1 cellular context compared by ENCODE assay signal in the genomic region with DNA sequence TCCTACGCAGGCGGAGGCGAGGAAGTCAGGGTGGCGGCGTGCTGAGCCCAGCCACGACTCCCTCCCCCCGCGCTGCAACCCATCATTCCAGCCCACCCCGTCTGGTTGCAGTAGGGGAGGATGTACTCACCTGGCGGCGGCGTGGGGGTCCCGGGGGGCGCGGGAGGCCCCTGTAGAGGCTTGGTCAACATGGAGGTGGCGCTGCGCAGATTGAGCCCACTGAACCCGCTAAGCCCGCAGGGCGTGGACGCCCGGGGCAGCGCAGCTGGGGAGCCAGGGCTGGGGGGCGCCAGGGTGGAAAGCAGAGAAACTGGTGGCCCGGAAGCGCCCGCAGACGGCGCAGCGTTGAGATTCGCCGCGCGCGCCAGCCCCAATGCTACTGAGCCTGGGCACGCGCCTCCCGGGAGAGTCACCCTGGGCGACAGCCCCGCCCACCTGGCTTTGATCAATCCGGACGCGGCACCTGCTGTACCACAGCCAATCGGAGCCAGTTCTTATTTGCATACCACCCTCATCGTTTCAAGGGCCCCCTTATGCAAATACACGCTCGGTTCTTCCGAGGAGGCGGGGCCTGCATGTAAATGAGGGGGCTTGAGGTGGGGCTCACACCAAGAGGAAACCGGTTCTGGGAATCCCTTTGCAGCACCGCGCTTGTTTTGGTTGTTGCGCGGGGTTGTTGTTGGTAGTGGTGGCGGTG.
A peak's percentile ranks its signal among the peaks of the same experiment; 100 is the strongest.
TF ChIP-seq lines count a peak whose summit lies in the region.

A gene (minus strand): TSS at position 381 of the 697 bp plus-strand sequence. CDS start 190 bp downstream, at position 191.

TF ChIP-seq in HepG2, 621 proteins besides CTCF, POLR2A, EP300 and RAD21 (continued from another document and continues in another):
- TF ChIP-seq, protein P1, sequence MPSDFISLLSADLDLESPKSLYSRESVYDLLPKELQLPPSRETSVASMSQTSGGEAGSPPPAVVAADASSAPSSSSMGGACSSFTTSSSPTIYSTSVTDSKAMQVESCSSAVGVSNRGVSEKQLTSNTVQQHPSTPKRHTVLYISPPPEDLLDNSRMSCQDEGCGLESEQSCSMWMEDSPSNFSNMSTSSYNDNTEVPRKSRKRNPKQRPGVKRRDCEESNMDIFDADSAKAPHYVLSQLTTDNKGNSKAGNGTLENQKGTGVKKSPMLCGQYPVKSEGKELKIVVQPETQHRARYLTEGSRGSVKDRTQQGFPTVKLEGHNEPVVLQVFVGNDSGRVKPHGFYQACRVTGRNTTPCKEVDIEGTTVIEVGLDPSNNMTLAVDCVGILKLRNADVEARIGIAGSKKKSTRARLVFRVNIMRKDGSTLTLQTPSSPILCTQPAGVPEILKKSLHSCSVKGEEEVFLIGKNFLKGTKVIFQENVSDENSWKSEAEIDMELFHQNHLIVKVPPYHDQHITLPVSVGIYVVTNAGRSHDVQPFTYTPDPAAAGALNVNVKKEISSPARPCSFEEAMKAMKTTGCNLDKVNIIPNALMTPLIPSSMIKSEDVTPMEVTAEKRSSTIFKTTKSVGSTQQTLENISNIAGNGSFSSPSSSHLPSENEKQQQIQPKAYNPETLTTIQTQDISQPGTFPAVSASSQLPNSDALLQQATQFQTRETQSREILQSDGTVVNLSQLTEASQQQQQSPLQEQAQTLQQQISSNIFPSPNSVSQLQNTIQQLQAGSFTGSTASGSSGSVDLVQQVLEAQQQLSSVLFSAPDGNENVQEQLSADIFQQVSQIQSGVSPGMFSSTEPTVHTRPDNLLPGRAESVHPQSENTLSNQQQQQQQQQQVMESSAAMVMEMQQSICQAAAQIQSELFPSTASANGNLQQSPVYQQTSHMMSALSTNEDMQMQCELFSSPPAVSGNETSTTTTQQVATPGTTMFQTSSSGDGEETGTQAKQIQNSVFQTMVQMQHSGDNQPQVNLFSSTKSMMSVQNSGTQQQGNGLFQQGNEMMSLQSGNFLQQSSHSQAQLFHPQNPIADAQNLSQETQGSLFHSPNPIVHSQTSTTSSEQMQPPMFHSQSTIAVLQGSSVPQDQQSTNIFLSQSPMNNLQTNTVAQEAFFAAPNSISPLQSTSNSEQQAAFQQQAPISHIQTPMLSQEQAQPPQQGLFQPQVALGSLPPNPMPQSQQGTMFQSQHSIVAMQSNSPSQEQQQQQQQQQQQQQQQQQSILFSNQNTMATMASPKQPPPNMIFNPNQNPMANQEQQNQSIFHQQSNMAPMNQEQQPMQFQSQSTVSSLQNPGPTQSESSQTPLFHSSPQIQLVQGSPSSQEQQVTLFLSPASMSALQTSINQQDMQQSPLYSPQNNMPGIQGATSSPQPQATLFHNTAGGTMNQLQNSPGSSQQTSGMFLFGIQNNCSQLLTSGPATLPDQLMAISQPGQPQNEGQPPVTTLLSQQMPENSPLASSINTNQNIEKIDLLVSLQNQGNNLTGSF (CRISPR knock-in tag; IDR thresholded peaks at IDR 0.05): no peak
- TF ChIP-seq MED8 (CRISPR knock-in tag; IDR thresholded peaks at IDR 0.05; ENCODE audit: insufficient replicate concordance) (no peak), ZNF552 (CRISPR knock-in tag; IDR thresholded peaks at IDR 0.05; ENCODE audit: borderline replicate concordance) (no peak), NFRKB (IDR thresholded peaks at IDR 0.05) (no peak), ZNF432 (CRISPR knock-in tag; IDR thresholded peaks at IDR 0.05; ENCODE audit: borderline replicate concordance) (no peak), CREM (IDR thresholded peaks at IDR 0.05) (peak; percentile 25; the same call in 1 of the 2 replicates), CREM (CRISPR knock-in tag; IDR thresholded peaks at IDR 0.05) (no peak), GATAD2A (CRISPR knock-in tag; IDR thresholded peaks at IDR 0.05) (no peak), ZNF530 (CRISPR knock-in tag; IDR thresholded peaks at IDR 0.05; ENCODE audit: low read depth) (no peak), SP1 (IDR thresholded peaks at IDR 0.05) (no peak), SP1 (CRISPR knock-in tag; IDR thresholded peaks at IDR 0.05) (peak; percentile 65), ZNF205 (CRISPR knock-in tag; IDR thresholded peaks at IDR 0.05) (no peak), BHLHE40 (IDR thresholded peaks at IDR 0.05; ENCODE audit: low read length) (peak; percentile 61), HDAC6 (IDR thresholded peaks at IDR 0.05; ENCODE audit: low read depth, low read length) (no peak), MAF1 (CRISPR knock-in tag; IDR thresholded peaks at IDR 0.05; ENCODE audit: borderline replicate concordance) (no peak), ZNF558 (CRISPR knock-in tag; IDR thresholded peaks at IDR 0.05; ENCODE audit: borderline replicate concordance) (peak; percentile 37; the same call in 1 of the 2 replicates), NFKBIZ (CRISPR knock-in tag; IDR thresholded peaks at IDR 0.05) (no peak; the same call in 1 of the 2 replicates), ZNF224 (CRISPR knock-in tag; IDR thresholded peaks at IDR 0.05) (no peak), SNRNP70 (IDR thresholded peaks at IDR 0.05; ENCODE audit: low read depth, low read length) (no peak), CCAR2 (optimal IDR thresholded peaks at IDR 0.05; ENCODE audit: low read depth, low read length) (no peak), MAZ (IDR thresholded peaks at IDR 0.05; ENCODE audit: borderline replicate concordance, low read depth, low read length) (no peak; the same call in 1 of the 2 replicates), MAZ (CRISPR knock-in tag; IDR thresholded peaks at IDR 0.05; ENCODE audit: low read depth) (no peak)
- TF ChIP-seq, protein P2, sequence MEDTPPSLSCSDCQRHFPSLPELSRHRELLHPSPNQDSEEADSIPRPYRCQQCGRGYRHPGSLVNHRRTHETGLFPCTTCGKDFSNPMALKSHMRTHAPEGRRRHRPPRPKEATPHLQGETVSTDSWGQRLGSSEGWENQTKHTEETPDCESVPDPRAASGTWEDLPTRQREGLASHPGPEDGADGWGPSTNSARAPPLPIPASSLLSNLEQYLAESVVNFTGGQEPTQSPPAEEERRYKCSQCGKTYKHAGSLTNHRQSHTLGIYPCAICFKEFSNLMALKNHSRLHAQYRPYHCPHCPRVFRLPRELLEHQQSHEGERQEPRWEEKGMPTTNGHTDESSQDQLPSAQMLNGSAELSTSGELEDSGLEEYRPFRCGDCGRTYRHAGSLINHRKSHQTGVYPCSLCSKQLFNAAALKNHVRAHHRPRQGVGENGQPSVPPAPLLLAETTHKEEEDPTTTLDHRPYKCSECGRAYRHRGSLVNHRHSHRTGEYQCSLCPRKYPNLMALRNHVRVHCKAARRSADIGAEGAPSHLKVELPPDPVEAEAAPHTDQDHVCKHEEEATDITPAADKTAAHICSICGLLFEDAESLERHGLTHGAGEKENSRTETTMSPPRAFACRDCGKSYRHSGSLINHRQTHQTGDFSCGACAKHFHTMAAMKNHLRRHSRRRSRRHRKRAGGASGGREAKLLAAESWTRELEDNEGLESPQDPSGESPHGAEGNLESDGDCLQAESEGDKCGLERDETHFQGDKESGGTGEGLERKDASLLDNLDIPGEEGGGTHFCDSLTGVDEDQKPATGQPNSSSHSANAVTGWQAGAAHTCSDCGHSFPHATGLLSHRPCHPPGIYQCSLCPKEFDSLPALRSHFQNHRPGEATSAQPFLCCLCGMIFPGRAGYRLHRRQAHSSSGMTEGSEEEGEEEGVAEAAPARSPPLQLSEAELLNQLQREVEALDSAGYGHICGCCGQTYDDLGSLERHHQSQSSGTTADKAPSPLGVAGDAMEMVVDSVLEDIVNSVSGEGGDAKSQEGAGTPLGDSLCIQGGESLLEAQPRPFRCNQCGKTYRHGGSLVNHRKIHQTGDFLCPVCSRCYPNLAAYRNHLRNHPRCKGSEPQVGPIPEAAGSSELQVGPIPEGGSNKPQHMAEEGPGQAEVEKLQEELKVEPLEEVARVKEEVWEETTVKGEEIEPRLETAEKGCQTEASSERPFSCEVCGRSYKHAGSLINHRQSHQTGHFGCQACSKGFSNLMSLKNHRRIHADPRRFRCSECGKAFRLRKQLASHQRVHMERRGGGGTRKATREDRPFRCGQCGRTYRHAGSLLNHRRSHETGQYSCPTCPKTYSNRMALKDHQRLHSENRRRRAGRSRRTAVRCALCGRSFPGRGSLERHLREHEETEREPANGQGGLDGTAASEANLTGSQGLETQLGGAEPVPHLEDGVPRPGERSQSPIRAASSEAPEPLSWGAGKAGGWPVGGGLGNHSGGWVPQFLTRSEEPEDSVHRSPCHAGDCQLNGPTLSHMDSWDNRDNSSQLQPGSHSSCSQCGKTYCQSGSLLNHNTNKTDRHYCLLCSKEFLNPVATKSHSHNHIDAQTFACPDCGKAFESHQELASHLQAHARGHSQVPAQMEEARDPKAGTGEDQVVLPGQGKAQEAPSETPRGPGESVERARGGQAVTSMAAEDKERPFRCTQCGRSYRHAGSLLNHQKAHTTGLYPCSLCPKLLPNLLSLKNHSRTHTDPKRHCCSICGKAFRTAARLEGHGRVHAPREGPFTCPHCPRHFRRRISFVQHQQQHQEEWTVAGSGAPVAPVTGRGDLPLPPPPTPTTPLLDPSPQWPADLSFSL (CRISPR knock-in tag; IDR thresholded peaks at IDR 0.05): no peak
- TF ChIP-seq, protein P3, sequence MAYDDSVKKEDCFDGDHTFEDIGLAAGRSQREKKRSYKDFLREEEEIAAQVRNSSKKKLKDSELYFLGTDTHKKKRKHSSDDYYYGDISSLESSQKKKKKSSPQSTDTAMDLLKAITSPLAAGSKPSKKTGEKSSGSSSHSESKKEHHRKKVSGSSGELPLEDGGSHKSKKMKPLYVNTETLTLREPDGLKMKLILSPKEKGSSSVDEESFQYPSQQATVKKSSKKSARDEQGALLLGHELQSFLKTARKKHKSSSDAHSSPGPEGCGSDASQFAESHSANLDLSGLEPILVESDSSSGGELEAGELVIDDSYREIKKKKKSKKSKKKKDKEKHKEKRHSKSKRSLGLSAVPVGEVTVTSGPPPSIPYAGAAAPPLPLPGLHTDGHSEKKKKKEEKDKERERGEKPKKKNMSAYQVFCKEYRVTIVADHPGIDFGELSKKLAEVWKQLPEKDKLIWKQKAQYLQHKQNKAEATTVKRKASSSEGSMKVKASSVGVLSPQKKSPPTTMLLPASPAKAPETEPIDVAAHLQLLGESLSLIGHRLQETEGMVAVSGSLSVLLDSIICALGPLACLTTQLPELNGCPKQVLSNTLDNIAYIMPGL (CRISPR knock-in tag; IDR thresholded peaks at IDR 0.05; ENCODE audit: borderline replicate concordance in 1 of 2, low read depth in 1 of 2): 0 out of 4 replicates have a peak, but pooled peaks of 1 of the 2 experiments have one; percentile 29
- TF ChIP-seq, protein P4, sequence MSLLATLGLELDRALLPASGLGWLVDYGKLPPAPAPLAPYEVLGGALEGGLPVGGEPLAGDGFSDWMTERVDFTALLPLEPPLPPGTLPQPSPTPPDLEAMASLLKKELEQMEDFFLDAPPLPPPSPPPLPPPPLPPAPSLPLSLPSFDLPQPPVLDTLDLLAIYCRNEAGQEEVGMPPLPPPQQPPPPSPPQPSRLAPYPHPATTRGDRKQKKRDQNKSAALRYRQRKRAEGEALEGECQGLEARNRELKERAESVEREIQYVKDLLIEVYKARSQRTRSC (CRISPR knock-in tag; IDR thresholded peaks at IDR 0.05; ENCODE audit: low read depth): no peak
- TF ChIP-seq, protein P5, sequence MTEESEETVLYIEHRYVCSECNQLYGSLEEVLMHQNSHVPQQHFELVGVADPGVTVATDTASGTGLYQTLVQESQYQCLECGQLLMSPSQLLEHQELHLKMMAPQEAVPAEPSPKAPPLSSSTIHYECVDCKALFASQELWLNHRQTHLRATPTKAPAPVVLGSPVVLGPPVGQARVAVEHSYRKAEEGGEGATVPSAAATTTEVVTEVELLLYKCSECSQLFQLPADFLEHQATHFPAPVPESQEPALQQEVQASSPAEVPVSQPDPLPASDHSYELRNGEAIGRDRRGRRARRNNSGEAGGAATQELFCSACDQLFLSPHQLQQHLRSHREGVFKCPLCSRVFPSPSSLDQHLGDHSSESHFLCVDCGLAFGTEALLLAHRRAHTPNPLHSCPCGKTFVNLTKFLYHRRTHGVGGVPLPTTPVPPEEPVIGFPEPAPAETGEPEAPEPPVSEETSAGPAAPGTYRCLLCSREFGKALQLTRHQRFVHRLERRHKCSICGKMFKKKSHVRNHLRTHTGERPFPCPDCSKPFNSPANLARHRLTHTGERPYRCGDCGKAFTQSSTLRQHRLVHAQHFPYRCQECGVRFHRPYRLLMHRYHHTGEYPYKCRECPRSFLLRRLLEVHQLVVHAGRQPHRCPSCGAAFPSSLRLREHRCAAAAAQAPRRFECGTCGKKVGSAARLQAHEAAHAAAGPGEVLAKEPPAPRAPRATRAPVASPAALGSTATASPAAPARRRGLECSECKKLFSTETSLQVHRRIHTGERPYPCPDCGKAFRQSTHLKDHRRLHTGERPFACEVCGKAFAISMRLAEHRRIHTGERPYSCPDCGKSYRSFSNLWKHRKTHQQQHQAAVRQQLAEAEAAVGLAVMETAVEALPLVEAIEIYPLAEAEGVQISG (CRISPR knock-in tag; IDR thresholded peaks at IDR 0.05): no peak
- TF ChIP-seq, protein P6, sequence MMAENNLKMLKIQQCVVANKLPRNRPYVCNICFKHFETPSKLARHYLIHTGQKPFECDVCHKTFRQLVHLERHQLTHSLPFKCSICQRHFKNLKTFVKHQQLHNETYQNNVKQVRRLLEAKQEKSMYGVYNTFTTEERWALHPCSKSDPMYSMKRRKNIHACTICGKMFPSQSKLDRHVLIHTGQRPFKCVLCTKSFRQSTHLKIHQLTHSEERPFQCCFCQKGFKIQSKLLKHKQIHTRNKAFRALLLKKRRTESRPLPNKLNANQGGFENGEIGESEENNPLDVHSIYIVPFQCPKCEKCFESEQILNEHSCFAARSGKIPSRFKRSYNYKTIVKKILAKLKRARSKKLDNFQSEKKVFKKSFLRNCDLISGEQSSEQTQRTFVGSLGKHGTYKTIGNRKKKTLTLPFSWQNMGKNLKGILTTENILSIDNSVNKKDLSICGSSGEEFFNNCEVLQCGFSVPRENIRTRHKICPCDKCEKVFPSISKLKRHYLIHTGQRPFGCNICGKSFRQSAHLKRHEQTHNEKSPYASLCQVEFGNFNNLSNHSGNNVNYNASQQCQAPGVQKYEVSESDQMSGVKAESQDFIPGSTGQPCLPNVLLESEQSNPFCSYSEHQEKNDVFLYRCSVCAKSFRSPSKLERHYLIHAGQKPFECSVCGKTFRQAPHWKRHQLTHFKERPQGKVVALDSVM (CRISPR knock-in tag; IDR thresholded peaks at IDR 0.05): no peak
- TF ChIP-seq, protein P7, sequence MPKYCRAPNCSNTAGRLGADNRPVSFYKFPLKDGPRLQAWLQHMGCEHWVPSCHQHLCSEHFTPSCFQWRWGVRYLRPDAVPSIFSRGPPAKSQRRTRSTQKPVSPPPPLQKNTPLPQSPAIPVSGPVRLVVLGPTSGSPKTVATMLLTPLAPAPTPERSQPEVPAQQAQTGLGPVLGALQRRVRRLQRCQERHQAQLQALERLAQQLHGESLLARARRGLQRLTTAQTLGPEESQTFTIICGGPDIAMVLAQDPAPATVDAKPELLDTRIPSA (CRISPR knock-in tag; IDR thresholded peaks at IDR 0.05; ENCODE audit: borderline replicate concordance): no peak
- TF ChIP-seq, protein P8, sequence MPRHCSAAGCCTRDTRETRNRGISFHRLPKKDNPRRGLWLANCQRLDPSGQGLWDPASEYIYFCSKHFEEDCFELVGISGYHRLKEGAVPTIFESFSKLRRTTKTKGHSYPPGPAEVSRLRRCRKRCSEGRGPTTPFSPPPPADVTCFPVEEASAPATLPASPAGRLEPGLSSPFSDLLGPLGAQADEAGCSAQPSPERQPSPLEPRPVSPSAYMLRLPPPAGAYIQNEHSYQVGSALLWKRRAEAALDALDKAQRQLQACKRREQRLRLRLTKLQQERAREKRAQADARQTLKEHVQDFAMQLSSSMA (CRISPR knock-in tag; IDR thresholded peaks at IDR 0.05): no peak
- TF ChIP-seq, protein P9, sequence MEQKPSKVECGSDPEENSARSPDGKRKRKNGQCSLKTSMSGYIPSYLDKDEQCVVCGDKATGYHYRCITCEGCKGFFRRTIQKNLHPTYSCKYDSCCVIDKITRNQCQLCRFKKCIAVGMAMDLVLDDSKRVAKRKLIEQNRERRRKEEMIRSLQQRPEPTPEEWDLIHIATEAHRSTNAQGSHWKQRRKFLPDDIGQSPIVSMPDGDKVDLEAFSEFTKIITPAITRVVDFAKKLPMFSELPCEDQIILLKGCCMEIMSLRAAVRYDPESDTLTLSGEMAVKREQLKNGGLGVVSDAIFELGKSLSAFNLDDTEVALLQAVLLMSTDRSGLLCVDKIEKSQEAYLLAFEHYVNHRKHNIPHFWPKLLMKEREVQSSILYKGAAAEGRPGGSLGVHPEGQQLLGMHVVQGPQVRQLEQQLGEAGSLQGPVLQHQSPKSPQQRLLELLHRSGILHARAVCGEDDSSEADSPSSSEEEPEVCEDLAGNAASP (CRISPR knock-in tag; IDR thresholded peaks at IDR 0.05; ENCODE audit: borderline replicate concordance): 0 out of 2 replicates have a peak, but pooled peaks have one; percentile 18
